Comparison of ENCODE assay signal across 1 cellular context in the genomic region with DNA sequence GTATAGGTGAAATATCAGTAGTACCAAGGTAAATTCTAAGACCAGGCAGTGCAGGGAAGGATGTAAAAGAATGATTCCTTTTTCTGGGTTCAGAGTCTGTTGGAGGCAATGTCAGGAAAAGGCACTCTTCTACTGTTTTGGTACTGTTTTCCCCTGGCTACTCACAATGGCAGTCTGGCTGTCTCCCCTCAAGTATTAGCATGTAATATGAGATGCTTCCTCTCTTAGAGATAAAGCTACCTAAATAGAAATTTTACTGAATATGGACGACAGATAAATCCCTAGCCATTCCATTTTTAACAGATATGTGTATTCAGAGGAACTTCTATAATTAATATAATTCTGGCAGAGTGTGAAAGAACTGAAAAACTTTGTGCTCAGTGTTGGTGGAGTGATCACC.
TF ChIP-seq lines count a peak whose summit lies in the region.

No MANE protein-coding gene starts in this region.

TF ChIP-seq in GM23338, 12 proteins besides CTCF, POLR2A, EP300 and RAD21 (continued from another document):
- TF ChIP-seq, protein P1, sequence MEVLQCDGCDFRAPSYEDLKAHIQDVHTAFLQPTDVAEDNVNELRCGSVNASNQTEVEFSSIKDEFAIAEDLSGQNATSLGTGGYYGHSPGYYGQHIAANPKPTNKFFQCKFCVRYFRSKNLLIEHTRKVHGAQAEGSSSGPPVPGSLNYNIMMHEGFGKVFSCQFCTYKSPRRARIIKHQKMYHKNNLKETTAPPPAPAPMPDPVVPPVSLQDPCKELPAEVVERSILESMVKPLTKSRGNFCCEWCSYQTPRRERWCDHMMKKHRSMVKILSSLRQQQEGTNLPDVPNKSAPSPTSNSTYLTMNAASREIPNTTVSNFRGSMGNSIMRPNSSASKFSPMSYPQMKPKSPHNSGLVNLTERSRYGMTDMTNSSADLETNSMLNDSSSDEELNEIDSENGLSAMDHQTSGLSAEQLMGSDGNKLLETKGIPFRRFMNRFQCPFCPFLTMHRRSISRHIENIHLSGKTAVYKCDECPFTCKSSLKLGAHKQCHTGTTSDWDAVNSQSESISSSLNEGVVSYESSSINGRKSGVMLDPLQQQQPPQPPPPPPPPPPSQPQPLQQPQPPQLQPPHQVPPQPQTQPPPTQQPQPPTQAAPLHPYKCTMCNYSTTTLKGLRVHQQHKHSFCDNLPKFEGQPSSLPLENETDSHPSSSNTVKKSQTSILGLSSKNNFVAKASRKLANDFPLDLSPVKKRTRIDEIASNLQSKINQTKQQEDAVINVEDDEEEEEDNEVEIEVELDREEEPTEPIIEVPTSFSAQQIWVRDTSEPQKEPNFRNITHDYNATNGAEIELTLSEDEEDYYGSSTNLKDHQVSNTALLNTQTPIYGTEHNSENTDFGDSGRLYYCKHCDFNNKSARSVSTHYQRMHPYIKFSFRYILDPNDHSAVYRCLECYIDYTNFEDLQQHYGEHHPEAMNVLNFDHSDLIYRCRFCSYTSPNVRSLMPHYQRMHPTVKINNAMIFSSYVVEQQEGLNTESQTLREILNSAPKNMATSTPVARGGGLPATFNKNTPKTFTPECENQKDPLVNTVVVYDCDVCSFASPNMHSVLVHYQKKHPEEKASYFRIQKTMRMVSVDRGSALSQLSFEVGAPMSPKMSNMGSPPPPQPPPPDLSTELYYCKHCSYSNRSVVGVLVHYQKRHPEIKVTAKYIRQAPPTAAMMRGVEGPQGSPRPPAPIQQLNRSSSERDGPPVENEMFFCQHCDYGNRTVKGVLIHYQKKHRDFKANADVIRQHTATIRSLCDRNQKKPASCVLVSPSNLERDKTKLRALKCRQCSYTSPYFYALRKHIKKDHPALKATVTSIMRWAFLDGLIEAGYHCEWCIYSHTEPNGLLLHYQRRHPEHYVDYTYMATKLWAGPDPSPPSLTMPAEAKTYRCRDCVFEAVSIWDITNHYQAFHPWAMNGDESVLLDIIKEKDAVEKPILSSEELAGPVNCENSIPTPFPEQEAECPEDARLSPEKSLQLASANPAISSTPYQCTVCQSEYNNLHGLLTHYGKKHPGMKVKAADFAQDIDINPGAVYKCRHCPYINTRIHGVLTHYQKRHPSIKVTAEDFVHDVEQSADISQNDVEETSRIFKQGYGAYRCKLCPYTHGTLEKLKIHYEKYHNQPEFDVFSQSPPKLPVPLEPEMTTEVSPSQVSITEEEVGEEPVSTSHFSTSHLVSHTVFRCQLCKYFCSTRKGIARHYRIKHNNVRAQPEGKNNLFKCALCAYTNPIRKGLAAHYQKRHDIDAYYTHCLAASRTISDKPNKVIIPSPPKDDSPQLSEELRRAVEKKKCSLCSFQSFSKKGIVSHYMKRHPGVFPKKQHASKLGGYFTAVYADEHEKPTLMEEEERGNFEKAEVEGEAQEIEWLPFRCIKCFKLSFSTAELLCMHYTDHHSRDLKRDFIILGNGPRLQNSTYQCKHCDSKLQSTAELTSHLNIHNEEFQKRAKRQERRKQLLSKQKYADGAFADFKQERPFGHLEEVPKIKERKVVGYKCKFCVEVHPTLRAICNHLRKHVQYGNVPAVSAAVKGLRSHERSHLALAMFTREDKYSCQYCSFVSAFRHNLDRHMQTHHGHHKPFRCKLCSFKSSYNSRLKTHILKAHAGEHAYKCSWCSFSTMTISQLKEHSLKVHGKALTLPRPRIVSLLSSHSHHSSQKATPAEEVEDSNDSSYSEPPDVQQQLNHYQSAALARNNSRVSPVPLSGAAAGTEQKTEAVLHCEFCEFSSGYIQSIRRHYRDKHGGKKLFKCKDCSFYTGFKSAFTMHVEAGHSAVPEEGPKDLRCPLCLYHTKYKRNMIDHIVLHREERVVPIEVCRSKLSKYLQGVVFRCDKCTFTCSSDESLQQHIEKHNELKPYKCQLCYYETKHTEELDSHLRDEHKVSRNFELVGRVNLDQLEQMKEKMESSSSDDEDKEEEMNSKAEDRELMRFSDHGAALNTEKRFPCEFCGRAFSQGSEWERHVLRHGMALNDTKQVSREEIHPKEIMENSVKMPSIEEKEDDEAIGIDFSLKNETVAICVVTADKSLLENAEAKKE (CRISPR knock-in tag; IDR thresholded peaks at IDR 0.05) = no peak
- TF ChIP-seq ZNF114 (CRISPR knock-in tag; IDR thresholded peaks at IDR 0.05) = no peak
- TF ChIP-seq, protein P2, sequence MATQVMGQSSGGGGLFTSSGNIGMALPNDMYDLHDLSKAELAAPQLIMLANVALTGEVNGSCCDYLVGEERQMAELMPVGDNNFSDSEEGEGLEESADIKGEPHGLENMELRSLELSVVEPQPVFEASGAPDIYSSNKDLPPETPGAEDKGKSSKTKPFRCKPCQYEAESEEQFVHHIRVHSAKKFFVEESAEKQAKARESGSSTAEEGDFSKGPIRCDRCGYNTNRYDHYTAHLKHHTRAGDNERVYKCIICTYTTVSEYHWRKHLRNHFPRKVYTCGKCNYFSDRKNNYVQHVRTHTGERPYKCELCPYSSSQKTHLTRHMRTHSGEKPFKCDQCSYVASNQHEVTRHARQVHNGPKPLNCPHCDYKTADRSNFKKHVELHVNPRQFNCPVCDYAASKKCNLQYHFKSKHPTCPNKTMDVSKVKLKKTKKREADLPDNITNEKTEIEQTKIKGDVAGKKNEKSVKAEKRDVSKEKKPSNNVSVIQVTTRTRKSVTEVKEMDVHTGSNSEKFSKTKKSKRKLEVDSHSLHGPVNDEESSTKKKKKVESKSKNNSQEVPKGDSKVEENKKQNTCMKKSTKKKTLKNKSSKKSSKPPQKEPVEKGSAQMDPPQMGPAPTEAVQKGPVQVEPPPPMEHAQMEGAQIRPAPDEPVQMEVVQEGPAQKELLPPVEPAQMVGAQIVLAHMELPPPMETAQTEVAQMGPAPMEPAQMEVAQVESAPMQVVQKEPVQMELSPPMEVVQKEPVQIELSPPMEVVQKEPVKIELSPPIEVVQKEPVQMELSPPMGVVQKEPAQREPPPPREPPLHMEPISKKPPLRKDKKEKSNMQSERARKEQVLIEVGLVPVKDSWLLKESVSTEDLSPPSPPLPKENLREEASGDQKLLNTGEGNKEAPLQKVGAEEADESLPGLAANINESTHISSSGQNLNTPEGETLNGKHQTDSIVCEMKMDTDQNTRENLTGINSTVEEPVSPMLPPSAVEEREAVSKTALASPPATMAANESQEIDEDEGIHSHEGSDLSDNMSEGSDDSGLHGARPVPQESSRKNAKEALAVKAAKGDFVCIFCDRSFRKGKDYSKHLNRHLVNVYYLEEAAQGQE (IDR thresholded peaks at IDR 0.05; ENCODE audit: unreplicated experiment) = no peak
- no peak for TF ChIP-seq JUNB (IDR thresholded peaks at IDR 0.05; ENCODE audit: unreplicated experiment)
- no peak for TF ChIP-seq POLR2AphosphoS5 (IDR thresholded peaks at IDR 0.05; ENCODE audit: low read depth)
